21 cellular contexts compared by ENCODE assay signal in the genomic region with DNA sequence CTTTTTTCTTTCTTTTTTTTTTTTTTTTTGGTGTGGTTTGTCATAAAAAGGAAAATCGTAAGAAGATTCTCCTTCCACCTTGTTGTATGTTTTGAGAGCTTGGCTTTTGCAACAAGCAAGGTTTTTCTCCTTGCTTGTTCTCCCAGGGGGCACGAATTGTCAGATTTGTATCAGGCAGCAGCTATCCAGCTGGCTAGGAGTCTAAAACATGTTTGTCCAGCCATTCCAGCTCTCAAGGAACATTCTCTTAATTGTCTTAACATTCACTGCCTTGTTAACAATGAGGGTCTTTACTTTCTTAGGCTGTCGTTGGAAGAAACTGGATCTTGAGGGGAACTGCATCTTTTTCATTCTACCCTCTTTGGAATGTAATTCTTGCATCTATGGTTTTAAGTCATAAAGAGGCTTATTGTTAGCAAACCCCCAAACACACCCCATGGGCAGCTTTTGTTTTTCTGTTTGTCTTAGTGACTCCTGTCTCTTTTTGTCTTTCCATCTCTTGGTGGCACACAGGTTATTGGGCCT.
"Had no signal": no experiment of that assay in that cellular context is flagged by ENCODE, and none has a peak within 500 bp of the region (broad histone marks: within the 10 kb centered on the region; RNA-seq: fewer than 3 reads in every experiment).

No MANE protein-coding gene starts in this region.

- DNase-seq: activated CD4-positive, alpha-beta memory T cell treated with anti-CD3 and anti-CD28 coated beads, Interleukin-2, amount 10 ng/mL, durations not matched to agents 7 days and 5 days; activated CD4-positive, alpha-beta T cell treated with anti-CD3 and anti-CD28 coated beads, Interleukin-2, amount 10 ng/mL, durations not matched to agents 24 days and 14 days; activated effector memory CD4-positive, alpha-beta T cell treated with Interleukin-2 at 50 U/mL for 16 hours; activated naive CD4-positive, alpha-beta T cell treated with anti-CD3 and anti-CD28 coated beads, Interleukin-2, amount 10 ng/mL, durations not matched to agents 7 days and 5 days; activated T-cell treated with anti-CD3 and anti-CD28 coated beads, Interleukin-2, amount 50 U/mL, for 72 hours; anterior cingulate cortex; body of pancreas; effector memory CD8-positive, alpha-beta T cell; gastrocnemius medialis; heart left ventricle; left cardiac atrium; mesendoderm; naive B cell; stimulated activated CD4-positive, alpha-beta T cell treated with anti-CD3 and anti-CD28 coated beads, Interleukin-2, amount 100 ng/mL, for 48 hours; stimulated activated CD8-positive, alpha-beta memory T cell treated with anti-CD3 and anti-CD28 coated beads, Interleukin-4, amount 100 ng/mL, for 48 hours; stimulated activated naive CD4-positive, alpha-beta T cell; T-helper 2 cell had no signal

- ATAC-seq: activated CD4-positive, CD25-positive, alpha-beta regulatory T cell treated with anti-CD3 and anti-CD28 coated beads, Interleukin-2, amount 50 U/mL, for 24 hours; activated T-cell treated with anti-CD3 and anti-CD28 coated beads, Interleukin-2, amount 50 U/mL, for 72 hours; body of pancreas; effector memory CD8-positive, alpha-beta T cell; gastrocnemius medialis; heart left ventricle; left cardiac atrium had no signal

- H3K4me3 ChIP-seq: body of pancreas, cardiac muscle cell, esophagus muscularis mucosa, gastrocnemius medialis, heart left ventricle, prostate gland had no signal

- H3K4me1 ChIP-seq: esophagus muscularis mucosa, gastrocnemius medialis, heart left ventricle, prostate gland had no signal

- H3K27ac Mint-ChIP-seq: activated CD4-positive, alpha-beta memory T cell treated with anti-CD3 and anti-CD28 coated beads, Interleukin-2, amount 10 ng/mL, durations not matched to agents 7 days and 5 days; activated CD4-positive, alpha-beta T cell treated with anti-CD3 and anti-CD28 coated beads, Interleukin-2, amount 10 ng/mL, durations not matched to agents 24 days and 14 days; activated naive CD4-positive, alpha-beta T cell treated with anti-CD3 and anti-CD28 coated beads, Interleukin-2, amount 10 ng/mL, durations not matched to agents 7 days and 5 days; activated T-cell treated with anti-CD3 and anti-CD28 coated beads, Interleukin-2, amount 50 U/mL, for 72 hours; effector memory CD8-positive, alpha-beta T cell; naive B cell had no signal

- H3K27me3 ChIP-seq: body of pancreas, cardiac muscle cell, esophagus muscularis mucosa, gastrocnemius medialis, heart left ventricle had no signal

- H3K4me1 Mint-ChIP-seq: activated CD4-positive, alpha-beta memory T cell treated with anti-CD3 and anti-CD28 coated beads, Interleukin-2, amount 10 ng/mL, durations not matched to agents 7 days and 5 days; activated CD4-positive, alpha-beta T cell treated with anti-CD3 and anti-CD28 coated beads, Interleukin-2, amount 10 ng/mL, durations not matched to agents 24 days and 14 days; activated naive CD4-positive, alpha-beta T cell treated with anti-CD3 and anti-CD28 coated beads, Interleukin-2, amount 10 ng/mL, durations not matched to agents 7 days and 5 days; naive B cell had no signal

- H3K36me3 Mint-ChIP-seq: activated naive CD4-positive, alpha-beta T cell treated with anti-CD3 and anti-CD28 coated beads, Interleukin-2, amount 10 ng/mL, durations not matched to agents 7 days and 5 days; naive B cell had no signal

- H3K9me3 ChIP-seq: body of pancreas, esophagus muscularis mucosa, gastrocnemius medialis, heart left ventricle, prostate gland had no signal

- H3K36me3 ChIP-seq: cardiac muscle cell, esophagus muscularis mucosa, gastrocnemius medialis, heart left ventricle, prostate gland had no signal

- H3K4me3 Mint-ChIP-seq: activated CD4-positive, alpha-beta memory T cell treated with anti-CD3 and anti-CD28 coated beads, Interleukin-2, amount 10 ng/mL, durations not matched to agents 7 days and 5 days; activated CD4-positive, alpha-beta T cell treated with anti-CD3 and anti-CD28 coated beads, Interleukin-2, amount 10 ng/mL, durations not matched to agents 24 days and 14 days; activated naive CD4-positive, alpha-beta T cell treated with anti-CD3 and anti-CD28 coated beads, Interleukin-2, amount 10 ng/mL, durations not matched to agents 7 days and 5 days; activated T-cell treated with anti-CD3 and anti-CD28 coated beads, Interleukin-2, amount 50 U/mL, for 72 hours; effector memory CD8-positive, alpha-beta T cell; naive B cell had no signal

- H3K27ac ChIP-seq: body of pancreas, cardiac muscle cell, esophagus muscularis mucosa, gastrocnemius medialis, heart left ventricle, prostate gland had no signal

- H3K27me3 Mint-ChIP-seq: effector memory CD8-positive, alpha-beta T cell; naive B cell had no signal

- H3K9me3 Mint-ChIP-seq: activated CD4-positive, alpha-beta memory T cell treated with anti-CD3 and anti-CD28 coated beads, Interleukin-2, amount 10 ng/mL, durations not matched to agents 7 days and 5 days; activated CD4-positive, alpha-beta T cell treated with anti-CD3 and anti-CD28 coated beads, Interleukin-2, amount 10 ng/mL, durations not matched to agents 24 days and 14 days; activated naive CD4-positive, alpha-beta T cell treated with anti-CD3 and anti-CD28 coated beads, Interleukin-2, amount 10 ng/mL, durations not matched to agents 7 days and 5 days; activated T-cell treated with anti-CD3 and anti-CD28 coated beads, Interleukin-2, amount 50 U/mL, for 72 hours had no signal
